13 cellular contexts compared by ENCODE assay signal in the genomic region with DNA sequence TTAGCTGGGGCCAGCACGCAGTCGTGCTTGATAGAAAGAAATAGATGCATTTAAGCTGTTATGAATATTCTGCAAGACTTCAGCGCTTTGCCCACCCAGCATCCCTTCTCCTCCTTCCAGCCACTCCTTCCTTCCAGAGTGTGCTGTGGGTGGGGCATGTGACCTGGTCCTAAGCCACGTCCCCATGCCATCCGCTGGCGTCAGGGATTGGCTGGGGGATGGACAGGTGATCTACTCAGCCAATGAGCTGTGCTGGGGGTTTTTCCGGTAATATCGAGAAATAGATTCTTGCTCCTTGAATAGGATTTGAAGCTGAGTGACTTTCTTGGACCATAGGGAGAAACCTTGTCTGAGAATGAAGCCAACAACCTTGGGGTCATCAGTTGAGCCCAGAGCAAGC. TPM values are rescaled to one million over a fixed set of nuclear protein-coding genes. Genes with fewer than 3 reads are reported as not detected.
"Had no signal": no experiment of that assay in that cellular context is flagged by ENCODE, and none has a peak within 500 bp of the region (broad histone marks: within the 10 kb centered on the region; RNA-seq: fewer than 3 reads in every experiment).

No MANE protein-coding gene starts in this region.

- H3K27ac Mint-ChIP-seq: activated T-helper 1 cell treated with anti-CD3 and anti-CD28 coated beads, Interleukin-12 subunit alpha, Interleukin-12 subunit beta, Interleukin-2, Interleukin-4 antibody, amounts not matched to agents 30 ng/mL and 10 ng/mL and 1 ng/mL, durations not matched to agents 14 hours and 24 hours and 36 hours; natural killer cell treated with Interleukin-12 subunit alpha and Interleukin-12 subunit beta and Interleukin-15 and Interleukin-18, amount 100 ng/mL, for 72 hours had no signal

- H3K36me3 ChIP-seq: heart right ventricle, left lung had no signal

- H3K4me3 Mint-ChIP-seq: activated T-helper 1 cell treated with anti-CD3 and anti-CD28 coated beads, Interleukin-12 subunit alpha, Interleukin-12 subunit beta, Interleukin-2, Interleukin-4 antibody, amounts not matched to agents 30 ng/mL and 10 ng/mL and 1 ng/mL, durations not matched to agents 14 hours and 24 hours and 36 hours; natural killer cell treated with Interleukin-12 subunit alpha and Interleukin-12 subunit beta and Interleukin-15 and Interleukin-18, amount 100 ng/mL, for 72 hours; T-helper 17 cell had no signal

- ATAC-seq: foreskin keratinocyte; heart right ventricle; left lung; natural killer cell treated with Interleukin-12 subunit alpha and Interleukin-12 subunit beta and Interleukin-15 and Interleukin-18, amount 100 ng/mL, for 72 hours; T-helper 17 cell had no signal

- H3K27me3 Mint-ChIP-seq: natural killer cell treated with Interleukin-12 subunit alpha and Interleukin-12 subunit beta and Interleukin-15 and Interleukin-18, amount 100 ng/mL, for 72 hours; T-helper 17 cell had no signal

- H3K9me3 Mint-ChIP-seq: activated T-helper 1 cell treated with anti-CD3 and anti-CD28 coated beads, Interleukin-12 subunit alpha, Interleukin-12 subunit beta, Interleukin-2, Interleukin-4 antibody, amounts not matched to agents 30 ng/mL and 10 ng/mL and 1 ng/mL, durations not matched to agents 14 hours and 24 hours and 36 hours; natural killer cell treated with Interleukin-12 subunit alpha and Interleukin-12 subunit beta and Interleukin-15 and Interleukin-18, amount 100 ng/mL, for 72 hours had no signal

- H3K4me1 ChIP-seq: foreskin keratinocyte, left lung had no signal

- H3K27ac ChIP-seq: foreskin keratinocyte, heart right ventricle, left lung had no signal

- DNase-seq: activated CD4-positive, CD25-positive, alpha-beta regulatory T cell; activated naive CD4-positive, alpha-beta T cell; foreskin keratinocyte; heart right ventricle; islet precursor cell; left lung; stimulated activated CD4-positive, alpha-beta T cell treated with anti-CD3 and anti-CD28 coated beads, Interleukin-2, amount 100 ng/mL, for 48 hours; stimulated activated naive CD4-positive, alpha-beta T cell treated with Interleukin-2 at 50 U/mL for 16 hours; T-helper 17 cell had no signal

- H3K9me3 ChIP-seq: heart right ventricle, left lung had no signal

- H3K27me3 ChIP-seq: heart right ventricle had no signal

- H3K4me3 ChIP-seq: heart right ventricle, left lung had no signal

- H3K36me3 Mint-ChIP-seq: natural killer cell treated with Interleukin-12 subunit alpha and Interleukin-12 subunit beta and Interleukin-15 and Interleukin-18, amount 100 ng/mL, for 72 hours had no signal

RNA-seq across cellular contexts. Expression of a gene that starts 4.8 kb away (rescaled TPM):
- total RNA-seq: endothelial cell of umbilical vein, foreskin keratinocyte, pulmonary artery endothelial cell had no signal
